In the genomic region with DNA sequence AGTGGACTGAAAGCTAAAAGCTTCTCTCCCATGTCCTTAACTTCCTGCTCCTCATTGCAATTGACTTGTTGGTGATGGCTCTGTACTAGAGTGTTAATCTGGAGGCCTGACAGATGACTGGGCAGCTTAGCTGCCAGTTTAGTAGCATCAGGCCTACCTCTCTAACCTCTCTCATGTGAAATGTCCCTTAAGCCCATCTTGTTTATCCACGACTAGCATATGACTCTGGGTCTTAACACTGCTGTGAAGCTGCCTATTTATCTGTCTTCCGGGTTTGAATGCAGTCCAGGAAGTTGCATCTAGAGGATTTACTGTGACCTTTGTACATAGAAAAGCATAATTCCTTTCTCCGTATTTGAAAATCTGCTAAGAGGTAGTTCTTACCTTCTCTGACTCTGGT, we compare ENCODE assay signal across 11 cellular contexts.
DNase-seq lines count a peak whose midpoint lies in the region; ATAC-seq, FAIRE-seq and TF ChIP-seq lines count a peak whose summit lies in the region.
"Had no signal": no experiment of that assay in that cellular context is flagged by ENCODE, and none has a peak within 500 bp of the region (broad histone marks: within the 10 kb centered on the region; RNA-seq: fewer than 3 reads in every experiment).

No MANE protein-coding gene starts in this region.

- POLR2A ChIA-PET in endothelial cell of umbilical vein (lab: Charles Lee): no interaction called here

- peak overlapping the region; percentile 80 for H3K27ac Mint-ChIP-seq in Calu3 (ENCODE audit: unreplicated experiment)
- peak overlapping the region; percentile 27 to 87 for H3K27ac Mint-ChIP-seq in natural killer cell treated with Interleukin-12 subunit alpha and Interleukin-12 subunit beta and Interleukin-15 and Interleukin-18, amount 100 ng/mL, for 72 hours

- H2AFZ ChIP-seq in endothelial cell of umbilical vein (ENCODE audit: low read depth, low read length): peak overlapping the region; percentile 15

- TF ChIP-seq CTCF in Calu3 (IDR thresholded peaks at IDR 0.05; ENCODE audit: unreplicated experiment) (no peak), endothelial cell of umbilical vein (IDR thresholded peaks at IDR 0.05; ENCODE audit: extremely low read depth in 1 of 2, insufficient read depth in 1 of 2, low read depth in 1 of 2, low read length in 2 of 2) (no peak), GM13977 (IDR thresholded peaks at IDR 0.05; ENCODE audit: extremely low read depth, insufficient read depth, missing control alignments) (no peak)

- H3K27ac ChIP-seq in endothelial cell of umbilical vein (ENCODE audit: insufficient read depth, low read depth, low read length): peak overlapping the region; percentile 47
- H3K27ac ChIP-seq: ascending aorta had no signal

- H3K9me3 ChIP-seq in endothelial cell of umbilical vein (replicated peaks; ENCODE audit: control insufficient read depth, insufficient read depth, low read length): no peaks in the 10 kb centered on the region
- H3K9me3 ChIP-seq: ascending aorta had no signal

- no peak for FAIRE-seq in endothelial cell of umbilical vein (lab: Jason Lieb, UNC)

- CTCF ChIA-PET in Calu3 (lab: Charles Lee) (interaction anchor here (0.9 to 2.0 kb wide), 2 partner anchors 10 to 87 kb away, joined by 3 to 8 read pairs; no protein-coding TSS in a partner anchor), endothelial cell of umbilical vein (lab: Charles Lee) (interaction anchor here (3.4 kb wide), 1 partner anchor 10 kb away, joined by 22 read pairs; no protein-coding TSS in a partner anchor)

- peaks cover 27% of the 10 kb centered on the region for H3K4me1 Mint-ChIP-seq in Calu3 (ENCODE audit: low read depth, unreplicated experiment)
- peaks cover 5 to 9% of the 10 kb centered on the region in 2 donors for H3K4me1 Mint-ChIP-seq in natural killer cell treated with Interleukin-12 subunit alpha and Interleukin-12 subunit beta and Interleukin-15 and Interleukin-18, amount 100 ng/mL, for 72 hours (ENCODE audit: low read depth in 2 of 2)

- no TSS peak for BruUV-seq in Calu3 (replicated peaks; lab: Mats Ljungman, UMichigan)
- BruUV-seq in endothelial cell of umbilical vein (replicated peaks; lab: Mats Ljungman, UMichigan): no TSS peak

- H3K36me3 ChIP-seq in endothelial cell of umbilical vein (ENCODE audit: control insufficient read depth in 2 of 2, extremely low read depth in 1 of 2, insufficient read depth in 2 of 2, low read length in 2 of 2): peaks cover 0 to 3% of the 10 kb centered on the region in 2 experiments

- H3K4me3 ChIP-seq in endothelial cell of umbilical vein (replicated peaks in 1 of 3; ENCODE audit: insufficient read depth in 1 of 3, low read depth in 1 of 3, low read length in 3 of 3): no peak overlapping the region
- H3K4me3 ChIP-seq: ascending aorta, lung had no signal

- H4K20me1 ChIP-seq in endothelial cell of umbilical vein (replicated peaks; ENCODE audit: control insufficient read depth, extremely low read depth, insufficient read depth, low read length): no peaks in the 10 kb centered on the region

- H3K27me3 ChIP-seq in endothelial cell of umbilical vein (ENCODE audit: control insufficient read depth in 2 of 2, insufficient read depth in 2 of 2, low read length in 2 of 2): no peaks in the 10 kb centered on the region
- H3K27me3 ChIP-seq: ascending aorta had no signal

- H3K9me1 ChIP-seq in endothelial cell of umbilical vein (replicated peaks; ENCODE audit: control insufficient read depth, extremely low read depth, insufficient read depth, low read length): no peaks in the 10 kb centered on the region

- ATAC-seq in natural killer cell treated with Interleukin-12 subunit alpha and Interleukin-12 subunit beta and Interleukin-15 and Interleukin-18, amount 100 ng/mL, for 72 hours: peak; percentile 36 to 45
- no peak for ATAC-seq in GM21723 (IDR thresholded peaks at IDR 0.05; ENCODE audit: unreplicated experiment)
- ATAC-seq in HG03439 (IDR thresholded peaks at IDR 0.05; ENCODE audit: unreplicated experiment): no peak

- H3K4me3 Mint-ChIP-seq in Calu3 (ENCODE audit: low read depth, unreplicated experiment): peak overlapping the region; percentile 11
- H3K4me3 Mint-ChIP-seq in natural killer cell treated with Interleukin-12 subunit alpha and Interleukin-12 subunit beta and Interleukin-15 and Interleukin-18, amount 100 ng/mL, for 72 hours: no peak overlapping the region

- peak overlapping the region; percentile 53 for H3K4me2 ChIP-seq in endothelial cell of umbilical vein (ENCODE audit: insufficient read depth, low read length)

- TF ChIP-seq POLR2A in endothelial cell of umbilical vein (IDR thresholded peaks at IDR 0.05; ENCODE audit: low read depth, low read length): no peak

- DNase-seq in Calu3 (peak; percentile 14), NCI-H82 treated with DMSO at 0.1 percent for 48 hours (lab: John Stamatoyannopoulos, UW; ENCODE audit: unreplicated experiment) (peak; percentile 82), endothelial cell of umbilical vein (ENCODE audit: low read depth, low spot score) (peak; percentile 60), GM13977 (ENCODE audit: low spot score) (no peak)
- DNase-seq in natural killer cell treated with Interleukin-12 subunit alpha and Interleukin-12 subunit beta and Interleukin-15 and Interleukin-18, amount 100 ng/mL, for 72 hours (ENCODE audit: low spot score): no peak
- no peak for DNase-seq in stimulated activated CD8-positive, alpha-beta memory T cell treated with anti-CD3 and anti-CD28 coated beads, Interleukin-4, amount 100 ng/mL, for 48 hours
- DNase-seq: NCI-H1092 had no signal

- H3K79me2 ChIP-seq in endothelial cell of umbilical vein (ENCODE audit: control insufficient read depth, insufficient read depth, low read length): no peaks in the 10 kb centered on the region

- H3K27me3 Mint-ChIP-seq in Calu3 (ENCODE audit: unreplicated experiment): no peaks in the 10 kb centered on the region
- H3K27me3 Mint-ChIP-seq in natural killer cell treated with Interleukin-12 subunit alpha and Interleukin-12 subunit beta and Interleukin-15 and Interleukin-18, amount 100 ng/mL, for 72 hours: no peaks in the 10 kb centered on the region

- dilution Hi-C loops in endothelial cell of umbilical vein (cut with MboI; ENCODE audit: extremely low pct_ligation_motif_present, low sequenced_read_pairs): no loop called here

- no peaks in the 10 kb centered on the region for H3K9me3 Mint-ChIP-seq in Calu3 (ENCODE audit: low read depth, unreplicated experiment)
- H3K9me3 Mint-ChIP-seq in natural killer cell treated with Interleukin-12 subunit alpha and Interleukin-12 subunit beta and Interleukin-15 and Interleukin-18, amount 100 ng/mL, for 72 hours: no peaks in the 10 kb centered on the region

- H3K4me1 ChIP-seq in endothelial cell of umbilical vein (ENCODE audit: control insufficient read depth, extremely low read depth, insufficient read depth, low read length): peaks cover 15% of the 10 kb centered on the region

- H3K9ac ChIP-seq in endothelial cell of umbilical vein (replicated peaks; ENCODE audit: extremely low read depth, insufficient read depth, low read length): peak overlapping the region; percentile 45

- intact Hi-C loops in Calu3 (cut with micrococcal nuclease; ENCODE audit: unreplicated experiment) (loop anchor here (2.0 to 5.0 kb wide), 2 partner anchors 174 to 218 kb away; no protein-coding TSS in a partner anchor), endothelial cell of umbilical vein (cut with micrococcal nuclease) (loop anchor here (5.0 kb wide), 1 partner anchor 158 kb away; a partner anchor contains a TSS)

- peaks cover 25% of the 10 kb centered on the region for H3K36me3 Mint-ChIP-seq in Calu3 (ENCODE audit: insufficient read depth, unreplicated experiment)
- H3K36me3 Mint-ChIP-seq in natural killer cell treated with Interleukin-12 subunit alpha and Interleukin-12 subunit beta and Interleukin-15 and Interleukin-18, amount 100 ng/mL, for 72 hours: peaks cover 6% of the 10 kb centered on the region

- in situ Hi-C loops in GM13977 (cut with MboI; ENCODE audit: low pct_unique_long_range_greater_than_20kb, low sequenced_read_pairs, unreplicated experiment): no loop called here

TF ChIP-seq in endothelial cell of umbilical vein, 7 proteins besides CTCF, POLR2A, EP300 and RAD21:
- TF ChIP-seq FOS (IDR thresholded peaks at IDR 0.05; ENCODE audit: borderline replicate concordance, insufficient read depth, low read length): no peak
- TF ChIP-seq, protein P1, sequence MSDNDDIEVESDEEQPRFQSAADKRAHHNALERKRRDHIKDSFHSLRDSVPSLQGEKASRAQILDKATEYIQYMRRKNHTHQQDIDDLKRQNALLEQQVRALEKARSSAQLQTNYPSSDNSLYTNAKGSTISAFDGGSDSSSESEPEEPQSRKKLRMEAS (IDR thresholded peaks at IDR 0.05; ENCODE audit: insufficient read depth, insufficient read length): no peak
- no peak for TF ChIP-seq MYC (IDR thresholded peaks at IDR 0.05; ENCODE audit: low read depth, low read length)
- TF ChIP-seq POLR2AphosphoS5 (IDR thresholded peaks at IDR 0.05; ENCODE audit: insufficient read depth, low read depth, low read length): no peak
- TF ChIP-seq GATA2 (IDR thresholded peaks at IDR 0.05; ENCODE audit: insufficient read depth, insufficient read length, low read depth, low read length): no peak
- no peak for TF ChIP-seq JUN (IDR thresholded peaks at IDR 0.05; ENCODE audit: borderline replicate concordance, insufficient read depth, insufficient read length, low read depth)
- no peak for TF ChIP-seq EZH2 (IDR thresholded peaks at IDR 0.05; ENCODE audit: borderline replicate concordance, low read depth, low read length, severe bottlenecking)

Comparison
In these comparisons a context has a peak if more than half of its experiments do, and no peak if none do; other contexts are left out.
1. DNase-seq: peak in Calu3 (single experiment), NCI-H82 treated with DMSO at 0.1 percent for 48 hours (single experiment) and endothelial cell of umbilical vein (single experiment); none in natural killer cell treated with Interleukin-12 subunit alpha and Interleukin-12 subunit beta and Interleukin-15 and Interleukin-18, amount 100 ng/mL, for 72 hours (single experiment), GM13977 (single experiment) and stimulated activated CD8-positive, alpha-beta memory T cell treated with anti-CD3 and anti-CD28 coated beads, Interleukin-4, amount 100 ng/mL, for 48 hours (single experiment).
2. ATAC-seq: peak in natural killer cell treated with Interleukin-12 subunit alpha and Interleukin-12 subunit beta and Interleukin-15 and Interleukin-18, amount 100 ng/mL, for 72 hours (2 of 2); none in GM21723 (single experiment) and HG03439 (single experiment).